ENCODE assay signal across 10 cellular contexts in the genomic region with DNA sequence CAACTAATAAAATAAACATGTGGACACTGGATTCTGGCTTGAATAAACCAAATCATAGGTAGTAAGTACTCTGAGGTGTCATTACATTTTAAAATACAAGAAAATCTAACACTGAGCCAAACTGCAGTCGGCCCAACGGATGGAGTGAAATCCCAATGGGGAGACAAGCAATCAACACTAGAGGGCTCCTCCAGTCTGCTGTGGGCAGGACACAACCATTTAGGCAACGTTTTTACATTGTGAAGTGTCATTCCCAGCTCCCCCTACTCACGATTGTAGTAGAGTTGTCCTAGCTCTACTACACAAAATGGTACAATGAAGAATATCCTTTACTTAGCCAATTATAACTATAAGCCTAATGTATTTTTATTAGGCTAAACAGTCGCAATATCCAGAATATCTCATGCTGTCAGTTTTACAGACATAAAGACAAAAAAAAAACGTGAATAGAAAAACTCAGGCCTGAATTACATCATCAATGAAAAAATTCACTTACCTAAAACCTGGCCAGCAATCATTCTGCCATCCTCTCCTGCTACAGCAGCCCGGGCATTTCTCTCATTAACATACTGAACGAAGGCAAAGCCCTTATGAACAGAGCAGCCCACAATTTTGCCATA. TPM values are rescaled to one million over a fixed set of nuclear protein-coding genes. Genes with fewer than 3 reads are reported as not detected.
DNase-seq lines count a peak whose midpoint lies in the region; ATAC-seq and TF ChIP-seq lines count a peak whose summit lies in the region.
"Had no signal": no experiment of that assay in that cellular context is flagged by ENCODE, and none has a peak within 500 bp of the region (broad histone marks: within the 10 kb centered on the region; RNA-seq: fewer than 3 reads in every experiment).

No MANE protein-coding gene starts in this region.

- DNase-seq in AG09319 (ENCODE audit: extremely low read depth, low read depth), result no peak
- DNase-seq in GM23248, result peak; percentile 48
- DNase-seq in iPS DF 19.7 (ENCODE audit: low read depth, low spot score), result peak; percentile 15
- DNase-seq in NCI-H510A (lab: John Stamatoyannopoulos, UW), result no peak
- DNase-seq in NCI-H748 treated with DMSO at 0.1 percent for 48 hours (lab: John Stamatoyannopoulos, UW), result no peak
- no peak for DNase-seq in GOT3 (lab: John Stamatoyannopoulos, UW)

- H3K4me3 ChIP-seq in GM23248, result no peak overlapping the region
- H3K4me3 ChIP-seq: ascending aorta had no signal

- H3K27ac ChIP-seq in GM23248, result peak overlapping the region; percentile 13; the same call in 1 of the 2 replicates

- no peak overlapping the region for H2AFZ ChIP-seq in GM23248

- peak; percentile 21 for TF ChIP-seq CTCF in AG09319 (IDR thresholded peaks at IDR 0.05; ENCODE audit: low read depth, low read length)

- peaks cover 17% of the 10 kb centered on the region for H3K4me1 ChIP-seq in GM23248 (ENCODE audit: insufficient read depth)

- H3K4me1 Mint-ChIP-seq in activated naive CD8-positive, alpha-beta T cell (ENCODE audit: low read depth), result peaks cover 85% of the 10 kb centered on the region

- no peaks in the 10 kb centered on the region for H3K9me2 ChIP-seq in GM23248 (ENCODE audit: insufficient read depth)

- H3K4me2 ChIP-seq in GM23248 (ENCODE audit: unreplicated experiment), result no peak overlapping the region

- H3K9ac ChIP-seq in GM23248, result no peak overlapping the region

- peaks cover 38% of the 10 kb centered on the region for H4K20me1 ChIP-seq in GM23248 (ENCODE audit: insufficient read depth)

- in situ Hi-C loops in GM23248 (cut with MboI), result no loop called here

- H3K4me3 Mint-ChIP-seq in activated naive CD8-positive, alpha-beta T cell, result peak overlapping the region; percentile 33

- H3K9me3 ChIP-seq in GM23248 (ENCODE audit: low read depth), result no peaks in the 10 kb centered on the region
- H3K9me3 ChIP-seq: ascending aorta had no signal

- no peaks in the 10 kb centered on the region for H3K9me3 Mint-ChIP-seq in activated naive CD8-positive, alpha-beta T cell (ENCODE audit: low read depth)

- H3F3A ChIP-seq in GM23248 (ENCODE audit: insufficient read depth), result peaks cover 81% of the 10 kb centered on the region

- 63 to 67% methylated on average over 8 of the region's 8 CpGs for WGBS in GM23248 (ENCODE audit: low coverage in 1 of 2, low lambda C conversion rate in 2 of 2, missing lambda C conversion rate in 2 of 2), 2 experiments

- ATAC-seq in HG02642 (IDR thresholded peaks at IDR 0.05; ENCODE audit: poor library complexity, unreplicated experiment), result no peak

- peaks cover 10% of the 10 kb centered on the region for H3K36me3 Mint-ChIP-seq in activated naive CD8-positive, alpha-beta T cell

- H3K27me3 ChIP-seq in GM23248 (replicated peaks; ENCODE audit: insufficient read depth), result no peaks in the 10 kb centered on the region
- H3K27me3 ChIP-seq: ascending aorta had no signal

- peaks cover 100% of the 10 kb centered on the region for H3K79me2 ChIP-seq in GM23248 (ENCODE audit: insufficient read depth)

- H3K27ac Mint-ChIP-seq in activated naive CD8-positive, alpha-beta T cell, result peak overlapping the region; percentile 68

- no peaks in the 10 kb centered on the region for H3K27me3 Mint-ChIP-seq in activated naive CD8-positive, alpha-beta T cell

- H3K36me3 ChIP-seq in GM23248 (ENCODE audit: low read depth), result peaks cover 76% of the 10 kb centered on the region

RNA-seq across cellular contexts. Expression of a gene that starts 35.7 kb away (rescaled TPM):
- total RNA-seq in GM23248 (2014; rRNA removed; shearing (Covaris generic)), result 674 and 705 TPM in 2 replicates
- polyA plus RNA-seq in GM23248 (2016; fragmentation: Nextera tagmentation; extraction: Ambion mirVana), result 584 and 592 TPM in 2 replicates

RNA-seq across cellular contexts. Expression of a gene that starts 46.3 kb away (rescaled TPM):
- not detected in 2 replicates for total RNA-seq in GM23248 (2014; rRNA removed; shearing (Covaris generic))
- not detected in 2 replicates for polyA plus RNA-seq in GM23248 (2016; fragmentation: Nextera tagmentation; extraction: Ambion mirVana)
- total RNA-seq: ascending aorta, myocyte had no signal

Comparison
In these comparisons a context has a peak if more than half of its experiments do, and no peak if none do; other contexts are left out.
1. DNase-seq: peak in GM23248 (single experiment) and iPS DF 19.7 (single experiment); none in AG09319 (single experiment), NCI-H510A (single experiment), NCI-H748 treated with DMSO at 0.1 percent for 48 hours (single experiment) and GOT3 (single experiment).